ENCODE assay signal across 1 cellular context in genomic region chr9:134928796-134929559, GRCh38.
TF ChIP-seq lines count a peak whose summit lies in the region.

No MANE protein-coding gene starts in this region.

TF ChIP-seq in HepG2, 621 proteins besides CTCF, POLR2A, EP300 and RAD21:
- no peak for TF ChIP-seq FOXA1 (IDR thresholded peaks at IDR 0.05)
- no peak for TF ChIP-seq FOXA1 (CRISPR knock-in tag; IDR thresholded peaks at IDR 0.05)
- TF ChIP-seq TGIF2 (CRISPR knock-in tag; IDR thresholded peaks at IDR 0.05), result no peak
- TF ChIP-seq ZNF333 (CRISPR knock-in tag; IDR thresholded peaks at IDR 0.05; ENCODE audit: borderline replicate concordance), result no peak
- TF ChIP-seq RFX1 (IDR thresholded peaks at IDR 0.05), result no peak
- TF ChIP-seq BATF2 (CRISPR knock-in tag; IDR thresholded peaks at IDR 0.05), result no peak
TF ChIP-seq in HepG2: peak in this region for 0.
